ENCODE assay signal across 9 cellular contexts in genomic region chr1:51622455-51622913, GRCh38. TPM values are rescaled to one million over a fixed set of nuclear protein-coding genes. Genes with fewer than 3 reads are reported as not detected.
DNase-seq lines count a peak whose midpoint lies in the region; ATAC-seq and TF ChIP-seq lines count a peak whose summit lies in the region.
"Had no signal": no experiment of that assay in that cellular context is flagged by ENCODE, and none has a peak within 500 bp of the region (broad histone marks: within the 10 kb centered on the region; RNA-seq: fewer than 3 reads in every experiment).

No MANE protein-coding gene starts in this region.

- intact Hi-C loops in colonic mucosa (cut with DNase I) = loop anchor here (10.0 kb wide), 1 partner anchor 142 kb away; no protein-coding TSS in a partner anchor
- intact Hi-C loops in naive thymus-derived CD4-positive, alpha-beta T cell (cut with micrococcal nuclease) = loop anchor here in 1 of 2 donors (10.0 kb wide), 1 partner anchor 382 kb away; no protein-coding TSS in a partner anchor

- no peak overlapping the region for H4K91ac ChIP-seq in neuronal stem cell (ENCODE audit: low read depth, low read length, poor library complexity)

- H3K27me3 ChIP-seq in colonic mucosa (no peaks in the 10 kb centered on the region), neuronal stem cell (ENCODE audit: control insufficient read depth in 3 of 3, insufficient read depth in 3 of 3, low read depth in 1 of 3, low read length in 3 of 3) (no peaks in the 10 kb centered on the region)
- H3K27me3 ChIP-seq in naive thymus-derived CD4-positive, alpha-beta T cell (ENCODE audit: control insufficient read depth in 2 of 2, insufficient read depth in 2 of 2, low read length in 2 of 2) = no peaks in the 10 kb centered on the region

- H3K9ac ChIP-seq in colonic mucosa (ENCODE audit: low read depth in 2 of 2, low read length in 2 of 2) (no peak overlapping the region), neuronal stem cell (ENCODE audit: low read depth, low read length, poor library complexity) (no peak overlapping the region)

- no peak overlapping the region for H3K14ac ChIP-seq in neuronal stem cell (ENCODE audit: low read length)

- no peak overlapping the region for H3K4me3 ChIP-seq in colonic mucosa
- H3K4me3 ChIP-seq in naive thymus-derived CD4-positive, alpha-beta T cell (ENCODE audit: low read length) = no peak overlapping the region
- H3K4me3 ChIP-seq in neuronal stem cell (ENCODE audit: low read length in 2 of 2) = no peak overlapping the region
- H3K4me3 ChIP-seq: skin epidermis had no signal

- H3K4me1 ChIP-seq in colonic mucosa (peaks cover 7% of the 10 kb centered on the region), neuronal stem cell (ENCODE audit: control insufficient read depth in 2 of 2, insufficient read depth in 1 of 2, low read depth in 1 of 2, low read length in 2 of 2) (peaks cover 2 to 4% of the 10 kb centered on the region in 2 donors)
- peaks cover 0 to 9% of the 10 kb centered on the region in 2 donors for H3K4me1 ChIP-seq in naive thymus-derived CD4-positive, alpha-beta T cell (ENCODE audit: control insufficient read depth in 2 of 2, insufficient read depth in 2 of 2, low read length in 2 of 2)

- no peaks in the 10 kb centered on the region for H3K79me1 ChIP-seq in neuronal stem cell (ENCODE audit: low read depth, low read length)

- H3K27ac Mint-ChIP-seq in naive thymus-derived CD4-positive, alpha-beta T cell = no peak overlapping the region

- WGBS in neuronal stem cell (ENCODE audit: extremely low coverage in 2 of 2, insufficient read length in 2 of 2, insufficient replicate concordance in 1 of 2), 2 donors = no CpG with 5 or more reads among the region's 2 CpGs

- H2BK120ac ChIP-seq in neuronal stem cell (ENCODE audit: low read depth, low read length) = no peak overlapping the region

- peak; percentile 50 for ATAC-seq in naive thymus-derived CD4-positive, alpha-beta T cell

- TF ChIP-seq CTCF in colonic mucosa (IDR thresholded peaks at IDR 0.05) (no peak), GM10266 (IDR thresholded peaks at IDR 0.05; ENCODE audit: control insufficient read depth, insufficient read depth, low read depth, missing control alignments) (no peak)

- H3K23ac ChIP-seq in neuronal stem cell (ENCODE audit: low read depth, low read length, poor library complexity) = no peak overlapping the region

- H2BK5ac ChIP-seq in neuronal stem cell (ENCODE audit: low read length) = no peak overlapping the region

- no peak overlapping the region for H2BK12ac ChIP-seq in neuronal stem cell (ENCODE audit: low read length)

- H3K9me3 ChIP-seq in colonic mucosa (no peaks in the 10 kb centered on the region), neuronal stem cell (replicated peaks in 1 of 2; ENCODE audit: control insufficient read depth in 2 of 2, insufficient read depth in 1 of 2, low read depth in 1 of 2, low read length in 2 of 2) (no peaks in the 10 kb centered on the region)
- H3K9me3 ChIP-seq in naive thymus-derived CD4-positive, alpha-beta T cell (ENCODE audit: control insufficient read depth in 2 of 3, low read length in 3 of 3) = no peaks in the 10 kb centered on the region

- H3K4me3 Mint-ChIP-seq in naive thymus-derived CD4-positive, alpha-beta T cell = no peak overlapping the region

- H4K8ac ChIP-seq in neuronal stem cell (ENCODE audit: low read depth, low read length) = no peak overlapping the region

- in situ Hi-C loops in ACHN (cut with HindIII; ENCODE audit: low pct_ligation_motif_present, low pct_unique_long_range_greater_than_20kb, low sequenced_read_pairs) = no loop called here

- H3K27me3 Mint-ChIP-seq in naive thymus-derived CD4-positive, alpha-beta T cell = no peaks in the 10 kb centered on the region

- CTCF ChIA-PET in HEK293T (lab: Yijun Ruan, JAX) = interaction anchor here (0.9 kb wide), 1 partner anchor 34 kb away, joined by 5 read pairs; no protein-coding TSS in a partner anchor
- CTCF ChIA-PET in naive thymus-derived CD4-positive, alpha-beta T cell (lab: Charles Lee) = no interaction called here

- no peak overlapping the region for H3K4me2 ChIP-seq in neuronal stem cell (ENCODE audit: insufficient read depth, low read length, poor library complexity, severe bottlenecking)

- H2AK5ac ChIP-seq in neuronal stem cell (ENCODE audit: low read depth, low read length) = no peak overlapping the region

- no peak overlapping the region for H2BK15ac ChIP-seq in neuronal stem cell (ENCODE audit: low read length)

- H3K27ac ChIP-seq in colonic mucosa (no peak overlapping the region), neuronal stem cell (replicated peaks; ENCODE audit: low read length) (no peak overlapping the region)
- H3K27ac ChIP-seq in naive thymus-derived CD4-positive, alpha-beta T cell (ENCODE audit: low read depth, low read length) = no peak overlapping the region

- H2AFZ ChIP-seq in neuronal stem cell (ENCODE audit: low read length) = no peak overlapping the region

- H3K36me3 ChIP-seq in colonic mucosa (no peaks in the 10 kb centered on the region), neuronal stem cell (replicated peaks in 1 of 2; ENCODE audit: control insufficient read depth in 2 of 2, insufficient read depth in 2 of 2, low read length in 2 of 2) (no peaks in the 10 kb centered on the region)
- no peaks in the 10 kb centered on the region for H3K36me3 ChIP-seq in naive thymus-derived CD4-positive, alpha-beta T cell (ENCODE audit: control insufficient read depth in 2 of 3, insufficient read depth in 3 of 3, low read length in 3 of 3)

- no peak overlapping the region for H3K4ac ChIP-seq in neuronal stem cell (ENCODE audit: low read length)

- no peaks in the 10 kb centered on the region for H3K9me3 Mint-ChIP-seq in naive thymus-derived CD4-positive, alpha-beta T cell

- H3K18ac ChIP-seq in neuronal stem cell (ENCODE audit: low read length) = no peak overlapping the region

- POLR2A ChIA-PET in HEK293T (lab: Yijun Ruan, JAX) = interaction anchor here (0.7 to 1.2 kb wide), 2 partner anchors 20 to 106 kb away, joined by 3 read pairs; no protein-coding TSS in a partner anchor
- POLR2A ChIA-PET in naive thymus-derived CD4-positive, alpha-beta T cell (lab: Charles Lee) = no interaction called here

- peak; percentile 75 for DNase-seq in ACHN
- DNase-seq in HEK293T (ENCODE audit: extremely low spot score) = peak; percentile 34
- DNase-seq in NCI-H82 treated with DMSO at 0.1 percent for 48 hours (lab: John Stamatoyannopoulos, UW; ENCODE audit: unreplicated experiment) = peak; percentile 56
- peak; percentile 36 for DNase-seq in colonic mucosa
- no peak for DNase-seq in naive thymus-derived CD4-positive, alpha-beta T cell
- DNase-seq in neuronal stem cell (ENCODE audit: low spot score) = no peak
- DNase-seq in GM10266 (ENCODE audit: extremely low spot score) = no peak
- DNase-seq in cerebellar nuclear complex (lab: John Stamatoyannopoulos, UW) = no peak

- H3K4me1 Mint-ChIP-seq in naive thymus-derived CD4-positive, alpha-beta T cell = peaks cover 30 to 70% (median 63%) of the 10 kb centered on the region in 7 donors

- peaks cover 0 to 19% (median 0%) of the 10 kb centered on the region in 5 donors for H3K36me3 Mint-ChIP-seq in naive thymus-derived CD4-positive, alpha-beta T cell

TF ChIP-seq in HEK293T, 16 proteins besides CTCF, POLR2A, EP300 and RAD21:
- TF ChIP-seq NFRKB (IDR thresholded peaks at IDR 0.05) (no peak), FOXK2 (IDR thresholded peaks at IDR 0.05) (no peak), SP1 (IDR thresholded peaks at IDR 0.05) (no peak), LEF1 (IDR thresholded peaks at IDR 0.05; ENCODE audit: borderline replicate concordance) (no peak), SUZ12 (IDR thresholded peaks at IDR 0.05) (no peak), ARNT (IDR thresholded peaks at IDR 0.05) (no peak), ZNF384 (IDR thresholded peaks at IDR 0.05) (no peak), HDGF (IDR thresholded peaks at IDR 0.05; ENCODE audit: borderline replicate concordance) (no peak)
TF ChIP-seq in HEK293T: peak in this region for 0.

RNA-seq across cellular contexts. Expression of gene OSBPL9, which starts 5.6 kb away (rescaled TPM):
- 10 to 100 TPM; 37.3 to 59.6 TPM for total RNA-seq in colonic mucosa
- 10 to 100 TPM; 44.5 to 56.9 (median 46.6) TPM for total RNA-seq in naive thymus-derived CD4-positive, alpha-beta T cell
- 10 to 100 TPM; 45.6 to 63.2 TPM for polyA plus RNA-seq in naive thymus-derived CD4-positive, alpha-beta T cell
- 81.0 TPM for polyA plus RNA-seq in neuronal stem cell (2013, experiment 1 of 2)
- polyA plus RNA-seq in neuronal stem cell (2013, experiment 2 of 2) = 81.7 TPM

Comparison
In these comparisons a context has a peak if more than half of its experiments do, and no peak if none do; other contexts are left out.
1. DNase-seq: peak in ACHN (single experiment), HEK293T (single experiment), NCI-H82 treated with DMSO at 0.1 percent for 48 hours (single experiment) and colonic mucosa (single experiment); none in naive thymus-derived CD4-positive, alpha-beta T cell (0 of 9), neuronal stem cell (single experiment), GM10266 (single experiment) and cerebellar nuclear complex (0 of 2).